In the genomic region with DNA sequence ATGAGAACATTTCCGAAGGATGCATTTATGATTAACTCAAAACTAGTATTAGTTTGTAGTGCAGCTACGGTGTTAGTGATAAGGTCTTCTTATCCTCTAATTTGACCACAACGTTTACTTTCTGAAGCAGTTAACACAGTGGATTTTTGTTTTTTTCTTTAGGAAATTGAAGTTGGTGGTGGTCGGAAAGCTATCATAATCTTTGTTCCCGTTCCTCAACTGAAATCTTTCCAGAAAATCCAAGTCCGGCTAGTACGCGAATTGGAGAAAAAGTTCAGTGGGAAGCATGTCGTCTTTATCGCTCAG, we compare ENCODE assay signal across 8 cellular contexts. TPM values are rescaled to one million over a fixed set of nuclear protein-coding genes. Genes with fewer than 3 reads are reported as not detected.
DNase-seq lines count a peak whose midpoint lies in the region; ATAC-seq, FAIRE-seq and TF ChIP-seq lines count a peak whose summit lies in the region.
"Not testable (repeated sequence)": the region's sequence is repeated elsewhere in the genome, so short reads cannot be mapped to it uniquely, and the experiment has no call there.

No MANE protein-coding gene starts in this region.

- TF ChIP-seq RAD21 in GM12878 (IDR thresholded peaks at IDR 0.05; ENCODE audit: insufficient read depth, low read depth, low read length); liver (IDR thresholded peaks at IDR 0.05): not testable (repeated sequence)

- not testable (repeated sequence) for ATAC-seq in CD4-positive, alpha-beta T cell (ENCODE audit: poor library complexity); WTC11; GM12878

- peak overlapping the region; percentile 89 for H3K4me3 Mint-ChIP-seq in CD4-positive, alpha-beta T cell
- H3K4me3 Mint-ChIP-seq in WTC11 (peak overlapping the region; percentile 98), osteocyte (ENCODE audit: unreplicated experiment) (peak overlapping the region; percentile 95)

- POLR2A ChIA-PET in CD4-positive, alpha-beta T cell (lab: Charles Lee), result interaction anchor here (0.7 to 4.5 kb wide), 6 partner anchors 19 to 200 kb away, joined by 3 to 54 read pairs (median 8); a partner anchor contains a TSS
- POLR2A ChIA-PET in WTC11 (lab: Charles Lee), result interaction anchor here (0.8 to 1.7 kb wide), 2 partner anchors 14 to 18 kb away, joined by 3 to 8 read pairs; a partner anchor contains a TSS
- POLR2A ChIA-PET in GM12878 (lab: Charles Lee), result interaction anchor here (0.6 to 3.3 kb wide), 5 partner anchors 11 to 200 kb away, joined by 3 to 24 read pairs (median 3); a partner anchor contains a TSS

- peaks cover 63% of the 10 kb centered on the region for H3K36me3 Mint-ChIP-seq in CD4-positive, alpha-beta T cell (ENCODE audit: low read depth)
- H3K36me3 Mint-ChIP-seq in WTC11, result peaks cover 57% of the 10 kb centered on the region
- peaks cover 49% of the 10 kb centered on the region for H3K36me3 Mint-ChIP-seq in osteocyte (ENCODE audit: unreplicated experiment)

- H3K4me1 ChIP-seq in GM12878 (ENCODE audit: control insufficient read depth, insufficient read depth, low read length); thymus (ENCODE audit: control insufficient read depth, insufficient read depth, low read length): not testable (repeated sequence)
- peaks cover 25 to 45% (median 32%) of the 10 kb centered on the region in 3 donors for H3K4me1 ChIP-seq in esophagus squamous epithelium
- H3K4me1 ChIP-seq in liver (ENCODE audit: control insufficient read depth in 4 of 4, insufficient read depth in 4 of 4, low read length in 3 of 4), result peaks cover 8 to 41% (median 36%) of the 10 kb centered on the region in 4 donors

- H2AFZ ChIP-seq in GM12878 (ENCODE audit: control insufficient read depth, low read depth, low read length), result not testable (repeated sequence)

- not testable (repeated sequence) for H3K9me3 Mint-ChIP-seq in CD4-positive, alpha-beta T cell; WTC11; osteocyte (ENCODE audit: unreplicated experiment)

- TF ChIP-seq CTCF in CD4-positive, alpha-beta T cell (IDR thresholded peaks at IDR 0.05); WTC11 (IDR thresholded peaks at IDR 0.05); GM12878 (IDR thresholded peaks at IDR 0.05 in 2 of 3, conservative IDR thresholded peaks at IDR 0.05 in 1 of 3; ENCODE audit: control insufficient read depth in 2 of 3, extremely low read depth in 1 of 3, insufficient read depth in 1 of 3, low read depth in 3 of 3, low read length in 3 of 3); esophagus squamous epithelium (IDR thresholded peaks at IDR 0.05); liver (IDR thresholded peaks at IDR 0.05; ENCODE audit: low read depth, low read length, missing input control); osteocyte (IDR thresholded peaks at IDR 0.05): not testable (repeated sequence)

- H3K4me3 ChIP-seq in GM12878, result peak overlapping the region; percentile 92
- H3K4me3 ChIP-seq in esophagus squamous epithelium, result peak overlapping the region; percentile 69 to 94 (median 84)
- peak overlapping the region; percentile 84 to 91 (median 85) for H3K4me3 ChIP-seq in liver (ENCODE audit: low read depth in 1 of 3, low read length in 3 of 3)
- peak overlapping the region; percentile 70 for H3K4me3 ChIP-seq in thymus (ENCODE audit: low read length)

- H3K4me1 Mint-ChIP-seq in CD4-positive, alpha-beta T cell (ENCODE audit: low read depth), result peaks cover 46% of the 10 kb centered on the region
- H3K4me1 Mint-ChIP-seq in WTC11 (peaks cover 32% of the 10 kb centered on the region), osteocyte (ENCODE audit: unreplicated experiment) (peaks cover 45% of the 10 kb centered on the region)

- peaks cover 59% of the 10 kb centered on the region for H3K79me2 ChIP-seq in GM12878 (ENCODE audit: control insufficient read depth, insufficient read depth, low read length)

- 54% methylated on average over 10 of the region's 10 CpGs for WGBS in GM12878 (ENCODE audit: insufficient coverage, insufficient replicate concordance, low lambda C conversion rate, missing lambda C conversion rate)
- 59 to 61% methylated on average over 10 of the region's 10 CpGs for WGBS in esophagus squamous epithelium, 2 donors
- WGBS in liver, result 61% methylated on average over 10 of the region's 10 CpGs
- WGBS in thymus, result 89% methylated on average over 10 of the region's 10 CpGs

- TF ChIP-seq POLR2A in GM12878 (IDR thresholded peaks at IDR 0.05; ENCODE audit: low read depth, low read length); esophagus squamous epithelium (IDR thresholded peaks at IDR 0.05): not testable (repeated sequence)

- peak overlapping the region; percentile 93 for H3K27ac Mint-ChIP-seq in CD4-positive, alpha-beta T cell
- H3K27ac Mint-ChIP-seq in WTC11, result peak overlapping the region; percentile 97
- peak overlapping the region; percentile 92 for H3K27ac Mint-ChIP-seq in osteocyte (ENCODE audit: unreplicated experiment)

- in situ Hi-C loops in GM12878 (cut with MboI), result not testable (repeated sequence)

- SMC1A ChIA-PET in GM12878 (lab: Charles Lee; ENCODE audit: uncharacterized antibody, unreplicated experiment), result interaction anchor here (0.9 to 4.6 kb wide), 3 partner anchors 11 to 1768 kb away, joined by 3 to 35 read pairs (median 3); a partner anchor contains a TSS

- peak overlapping the region; percentile 80 for H3K4me2 ChIP-seq in GM12878 (ENCODE audit: control insufficient read depth, insufficient read depth)

- not testable (repeated sequence) for H3K27me3 Mint-ChIP-seq in CD4-positive, alpha-beta T cell; WTC11 (ENCODE audit: low read depth); osteocyte (ENCODE audit: unreplicated experiment)

- H3K27me3 ChIP-seq in CD4-positive, alpha-beta T cell (ENCODE audit: control insufficient read depth, insufficient read depth, low read length); GM12878 (replicated peaks in 1 of 2; ENCODE audit: control insufficient read depth in 2 of 2, insufficient read depth in 2 of 2, low read length in 1 of 2); esophagus squamous epithelium; liver (ENCODE audit: control insufficient read depth in 4 of 4, insufficient read depth in 4 of 4, low read length in 3 of 4); thymus (ENCODE audit: control insufficient read depth, insufficient read depth): not testable (repeated sequence)

- peak overlapping the region; percentile 76 for H3K27ac ChIP-seq in CD4-positive, alpha-beta T cell (ENCODE audit: low read depth, low read length)
- peak overlapping the region; percentile 77 for H3K27ac ChIP-seq in KOPT-K1 (ENCODE audit: low read depth, low read length, poor library complexity, severe bottlenecking)
- peak overlapping the region; percentile 75 for H3K27ac ChIP-seq in GM12878 (ENCODE audit: control insufficient read depth, insufficient read depth)
- peak overlapping the region; percentile 89 to 96 (median 94) for H3K27ac ChIP-seq in esophagus squamous epithelium
- H3K27ac ChIP-seq in liver (ENCODE audit: low read depth in 1 of 2, low read length in 2 of 2), result peak overlapping the region; percentile 69 to 83
- not testable (repeated sequence) for H3K27ac ChIP-seq in thymus (ENCODE audit: low read depth)

- intact Hi-C loops in CD4-positive, alpha-beta T cell (cut with DNase I, micrococcal nuclease), result loop anchor here (5.0 to 10.0 kb wide), 4 partner anchors 76 to 964 kb away; a partner anchor contains a TSS
- intact Hi-C loops in GM12878 (cut with micrococcal nuclease; ENCODE audit: unreplicated experiment), result loop anchor here (5.0 kb wide), 2 partner anchors 59 to 199 kb away; a partner anchor contains a TSS
- intact Hi-C loops in esophagus squamous epithelium (cut with DNase I), result not testable (repeated sequence)

- TF ChIP-seq EP300 in GM12878 (IDR thresholded peaks at IDR 0.05; ENCODE audit: borderline replicate concordance in 1 of 2, control insufficient read depth in 1 of 2, low read depth in 2 of 2, low read length in 2 of 2), result not testable (repeated sequence)

- not testable (repeated sequence) for FAIRE-seq in GM12878 (lab: Jason Lieb, UNC)

- H3K9ac ChIP-seq in GM12878 (ENCODE audit: control insufficient read depth, insufficient read depth, low read length), result peak overlapping the region; percentile 88
- peak overlapping the region; percentile 85 to 96 for H3K9ac ChIP-seq in liver (ENCODE audit: low read depth in 1 of 2, low read length in 2 of 2)

- RAD21 ChIA-PET in GM12878 (lab: Charles Lee; ENCODE audit: unreplicated experiment), result interaction anchor here (0.6 to 1.6 kb wide), 7 partner anchors 18 to 58 kb away, joined by 3 to 14 read pairs (median 3); a partner anchor contains a TSS

- BruUV-seq in GM12878 (replicated peaks; lab: Mats Ljungman, UMichigan), result not testable (repeated sequence)

- peaks cover 54% of the 10 kb centered on the region for H3K36me3 ChIP-seq in KOPT-K1 (ENCODE audit: insufficient read depth, low read length)
- H3K36me3 ChIP-seq in GM12878 (ENCODE audit: control insufficient read depth in 2 of 2, insufficient read depth in 2 of 2, low read length in 1 of 2), result peaks cover 7 to 38% of the 10 kb centered on the region in 2 experiments
- H3K36me3 ChIP-seq in esophagus squamous epithelium, result peaks cover 15 to 50% (median 23%) of the 10 kb centered on the region in 3 donors
- H3K36me3 ChIP-seq in liver (ENCODE audit: control insufficient read depth in 4 of 4, insufficient read depth in 3 of 4, low read depth in 1 of 4, low read length in 3 of 4), result peaks cover 5 to 46% (median 37%) of the 10 kb centered on the region in 4 donors
- H3K36me3 ChIP-seq in thymus (ENCODE audit: control insufficient read depth, insufficient read depth), result peaks cover 27% of the 10 kb centered on the region

- CTCF ChIA-PET in CD4-positive, alpha-beta T cell (lab: Charles Lee); WTC11 (lab: Charles Lee): not testable (repeated sequence)
- CTCF ChIA-PET in GM12878 (lab: Yijun Ruan, JAX), result interaction anchor here (1.2 kb wide), 1 partner anchor 18 kb away, joined by 3 read pairs; a partner anchor contains a TSS

- DNase-seq in CD4-positive, alpha-beta T cell; WTC11 (ENCODE audit: low spot score); GM12878 (ENCODE audit: low read depth, low spot score); esophagus squamous epithelium (lab: John Stamatoyannopoulos, UW); osteocyte (ENCODE audit: extremely low spot score, unreplicated experiment): not testable (repeated sequence)

- not testable (repeated sequence) for H3K9me3 ChIP-seq in CD4-positive, alpha-beta T cell (ENCODE audit: control insufficient read depth, low read length); KOPT-K1 (ENCODE audit: insufficient read depth, low read length, poor library complexity, severe bottlenecking); GM12878 (replicated peaks; ENCODE audit: control insufficient read depth, insufficient read depth, low read length); esophagus squamous epithelium; liver (ENCODE audit: control insufficient read depth in 4 of 4, low read length in 3 of 4); thymus (ENCODE audit: control insufficient read depth)

- H4K20me1 ChIP-seq in GM12878 (ENCODE audit: control insufficient read depth, insufficient read depth), result peaks cover 13% of the 10 kb centered on the region

RNA-seq across cellular contexts. Expression of a gene that starts 1.2 kb away (rescaled TPM):
- 1,000 to 10,000 TPM; 2,016 to 2,098 TPM for total RNA-seq in CD4-positive, alpha-beta T cell
- total RNA-seq in WTC11 (2021), result 1,629 to 1,800 TPM (median 1,725 TPM) in 3 replicates
- 297 and 312 TPM in 2 replicates for total RNA-seq in GM12878 (2013; cell fraction: nucleolus; rRNA removed)
- total RNA-seq in GM12878 (2014; rRNA removed), result 2,842 and 3,098 TPM in 2 replicates
- 4,662 and 4,681 TPM in 2 replicates for total RNA-seq in GM12878 (2014; rRNA removed; fragmentation: Illumina TruSeq; extraction: Trizol)
- 2,368 and 2,463 TPM in 2 replicates for total RNA-seq in GM12878 (2021)
- 1,818 TPM for polyA plus RNA-seq in GM12878 (2011; ENCODE audit: low read depth)
- 2,490 and 2,717 TPM in 2 replicates for polyA plus RNA-seq in GM12878 (2011; rRNA removed)
- polyA plus RNA-seq in GM12878 (2011; cell fraction: cytosol; rRNA removed), result 1,447 and 1,733 TPM in 2 replicates
- polyA plus RNA-seq in GM12878 (2011; cell fraction: nucleus; rRNA removed), result 743 and 958 TPM in 2 replicates
- 2,414 and 2,708 TPM in 2 replicates for polyA plus RNA-seq in GM12878 (2012)
- 3,268 and 3,336 TPM in 2 replicates for polyA plus RNA-seq in GM12878 (2014; fragmentation: Illumina TruSeq; extraction: Trizol)
- 1,000 to 10,000 TPM; 3,009 to 3,046 TPM for polyA plus RNA-seq in GM12878 (2014; fragmentation: Nextera tagmentation; extraction: Ambion mirVana)
- polyA plus RNA-seq in GM12878 (2014; rRNA removed), result 2,698 and 2,951 TPM in 2 replicates
- polyA plus RNA-seq in GM12878 (2016; fragmentation: Nextera tagmentation; extraction: Ambion mirVana), result 1,000 to 10,000 TPM; 1,197 to 1,434 TPM
- 248 and 406 TPM in 2 replicates for polyA minus RNA-seq in GM12878 (2011; rRNA and poly(A)+ RNA removed)
- 310 and 334 TPM in 2 replicates for polyA minus RNA-seq in GM12878 (2011; cell fraction: cytosol; rRNA and poly(A)+ RNA removed)
- 79.9 and 108 TPM in 2 replicates for polyA minus RNA-seq in GM12878 (2011; cell fraction: nucleus; rRNA and poly(A)+ RNA removed)
- 1,000 to 10,000 TPM; 1,342 to 4,027 (median 3,705) TPM for total RNA-seq in esophagus squamous epithelium
- 100 to 1,000 TPM; 523 to 852 TPM for total RNA-seq in liver
- 100 to 1,000 TPM; 315 to 610 TPM for polyA plus RNA-seq in liver
- total RNA-seq in osteocyte, result 1,082 and 1,101 TPM in 2 replicates
- 4,140 TPM for polyA plus RNA-seq in thymus

RNA-seq across cellular contexts. Expression of a gene that starts 18.1 kb away (rescaled TPM):
- 10 to 100 TPM; 31.5 to 31.9 TPM for total RNA-seq in CD4-positive, alpha-beta T cell
- total RNA-seq in WTC11 (2021) (34.0 to 44.4 TPM (median 38.7 TPM) in 3 replicates), GM12878 (2014; rRNA removed) (27.9 and 30.2 TPM in 2 replicates), GM12878 (2014; rRNA removed; fragmentation: Illumina TruSeq; extraction: Trizol) (27.1 and 30.5 TPM in 2 replicates), GM12878 (2021) (30.5 and 34.9 TPM in 2 replicates), esophagus squamous epithelium (10 to 100 TPM; 12.1 to 21.2 (median 19.0) TPM), liver (10 to 100 TPM; 10.2 to 18.7 TPM), osteocyte (24.6 and 25.5 TPM in 2 replicates)
- 16.2 and 18.7 TPM in 2 replicates for total RNA-seq in GM12878 (2013; cell fraction: nucleolus; rRNA removed)
- 15.5 TPM for polyA plus RNA-seq in GM12878 (2011; ENCODE audit: low read depth)
- polyA plus RNA-seq in GM12878 (2011; rRNA removed) (18.1 and 18.2 TPM in 2 replicates), GM12878 (2014; fragmentation: Illumina TruSeq; extraction: Trizol) (15.3 and 24.0 TPM in 2 replicates), GM12878 (2014; fragmentation: Nextera tagmentation; extraction: Ambion mirVana) (10 to 100 TPM; 24.6 to 25.7 TPM), GM12878 (2014; rRNA removed) (28.5 and 32.8 TPM in 2 replicates), GM12878 (2016; fragmentation: Nextera tagmentation; extraction: Ambion mirVana) (10 to 100 TPM; 67.5 to 68.5 TPM), liver (10 to 100 TPM; 12.0 to 13.8 TPM), thymus (12.4 TPM)
- polyA plus RNA-seq in GM12878 (2011; cell fraction: cytosol; rRNA removed), result 12.8 and 15.1 TPM in 2 replicates
- 11.9 and 18.3 TPM in 2 replicates for polyA plus RNA-seq in GM12878 (2011; cell fraction: nucleus; rRNA removed)
- polyA plus RNA-seq in GM12878 (2012), result 15.0 and 20.5 TPM in 2 replicates
- polyA minus RNA-seq in GM12878 (2011; rRNA and poly(A)+ RNA removed), result 5.3 and 6.2 TPM in 2 replicates
- polyA minus RNA-seq in GM12878 (2011; cell fraction: cytosol; rRNA and poly(A)+ RNA removed), result 4.8 and 6.2 TPM in 2 replicates
- 6.5 and 11.4 TPM in 2 replicates for polyA minus RNA-seq in GM12878 (2011; cell fraction: nucleus; rRNA and poly(A)+ RNA removed)

RNA-seq across cellular contexts. Expression of a gene that starts 18.6 kb away (rescaled TPM):
- total RNA-seq in CD4-positive, alpha-beta T cell, result under 1 TPM in 1 of 2 experiments, not detected in 1; 0.47 TPM
- total RNA-seq in WTC11 (2021) (0.69 to 1.3 TPM (median 0.87 TPM) in 3 replicates), GM12878 (2014; rRNA removed) (0.11 TPM in 1 of 2 replicates, not detected in the other), GM12878 (2014; rRNA removed; fragmentation: Illumina TruSeq; extraction: Trizol) (0.09 and 0.18 TPM in 2 replicates), GM12878 (2021) (0.66 and 0.74 TPM in 2 replicates), esophagus squamous epithelium (1 to 10 TPM in 2 of 4 donors, under 1 TPM in 1, not detected in 1; 0.56 to 2.3 (median 1.0) TPM), liver (10 to 100 TPM; 31.0 to 62.7 TPM), osteocyte (not detected in 2 replicates)
- 5.3 and 5.9 TPM in 2 replicates for total RNA-seq in GM12878 (2013; cell fraction: nucleolus; rRNA removed)
- 0.39 TPM for polyA plus RNA-seq in GM12878 (2011; ENCODE audit: low read depth)
- polyA plus RNA-seq in GM12878 (2011; rRNA removed) (0.30 and 0.34 TPM in 2 replicates), GM12878 (2014; fragmentation: Illumina TruSeq; extraction: Trizol) (not detected in 2 replicates), GM12878 (2014; fragmentation: Nextera tagmentation; extraction: Ambion mirVana) (not detected), GM12878 (2014; rRNA removed) (0.08 and 0.13 TPM in 2 replicates), GM12878 (2016; fragmentation: Nextera tagmentation; extraction: Ambion mirVana) (under 1 TPM in 1 of 2 experiments, not detected in 1; 0.16 TPM), liver (100 to 1,000 TPM in 1 of 2 donors, 10 to 100 TPM in 1; 79.1 to 100 TPM), thymus (9.2 TPM)
- 0.38 and 0.39 TPM in 2 replicates for polyA plus RNA-seq in GM12878 (2011; cell fraction: cytosol; rRNA removed)
- 1.9 and 2.0 TPM in 2 replicates for polyA plus RNA-seq in GM12878 (2011; cell fraction: nucleus; rRNA removed)
- 0.60 and 0.77 TPM in 2 replicates for polyA plus RNA-seq in GM12878 (2012)
- polyA minus RNA-seq in GM12878 (2011; rRNA and poly(A)+ RNA removed), result 0.22 and 0.36 TPM in 2 replicates
- polyA minus RNA-seq in GM12878 (2011; cell fraction: cytosol; rRNA and poly(A)+ RNA removed), result not detected in 2 replicates
- polyA minus RNA-seq in GM12878 (2011; cell fraction: nucleus; rRNA and poly(A)+ RNA removed), result 0.36 and 1.6 TPM in 2 replicates

RNA-seq across cellular contexts. Expression of a gene that starts 56.9 kb away (rescaled TPM):
- 10 to 100 TPM; 28.4 to 30.2 TPM for total RNA-seq in CD4-positive, alpha-beta T cell
- total RNA-seq in WTC11 (2021) (20.1 to 21.4 TPM (median 20.1 TPM) in 3 replicates), GM12878 (2014; rRNA removed) (15.9 and 19.3 TPM in 2 replicates), GM12878 (2014; rRNA removed; fragmentation: Illumina TruSeq; extraction: Trizol) (15.0 and 15.6 TPM in 2 replicates), GM12878 (2021) (17.5 and 20.6 TPM in 2 replicates), esophagus squamous epithelium (10 to 100 TPM; 33.3 to 73.6 (median 54.9) TPM), liver (100 to 1,000 TPM in 1 of 2 donors, 10 to 100 TPM in 1; 56.2 to 154 TPM), osteocyte (48.5 and 54.0 TPM in 2 replicates)
- total RNA-seq in GM12878 (2013; cell fraction: nucleolus; rRNA removed), result 3.7 and 4.0 TPM in 2 replicates
- polyA plus RNA-seq in GM12878 (2011; ENCODE audit: low read depth), result 7.0 TPM
- polyA plus RNA-seq in GM12878 (2011; rRNA removed) (18.4 and 20.0 TPM in 2 replicates), GM12878 (2014; fragmentation: Illumina TruSeq; extraction: Trizol) (16.1 and 19.8 TPM in 2 replicates), GM12878 (2014; fragmentation: Nextera tagmentation; extraction: Ambion mirVana) (10 to 100 TPM in 1 of 2 experiments, 1 to 10 TPM in 1; 4.4 to 12.4 TPM), GM12878 (2014; rRNA removed) (16.9 and 17.0 TPM in 2 replicates), GM12878 (2016; fragmentation: Nextera tagmentation; extraction: Ambion mirVana) (10 to 100 TPM; 74.4 to 78.7 TPM), liver (100 to 1,000 TPM; 163 to 660 TPM), thymus (50.0 TPM)
- 16.3 and 19.4 TPM in 2 replicates for polyA plus RNA-seq in GM12878 (2011; cell fraction: cytosol; rRNA removed)
- polyA plus RNA-seq in GM12878 (2011; cell fraction: nucleus; rRNA removed), result 13.3 and 14.5 TPM in 2 replicates
- polyA plus RNA-seq in GM12878 (2012), result 12.1 and 12.4 TPM in 2 replicates
- polyA minus RNA-seq in GM12878 (2011; rRNA and poly(A)+ RNA removed), result 9.1 TPM in 2 replicates
- 4.1 and 4.9 TPM in 2 replicates for polyA minus RNA-seq in GM12878 (2011; cell fraction: cytosol; rRNA and poly(A)+ RNA removed)
- polyA minus RNA-seq in GM12878 (2011; cell fraction: nucleus; rRNA and poly(A)+ RNA removed), result 2.1 and 5.4 TPM in 2 replicates

Comparison
In these comparisons a context has a peak if more than half of its experiments do, and no peak if none do; other contexts are left out.
1. RNA of a gene that starts 18.6 kb away (total RNA-seq): 31.0 to 62.7 TPM in liver; 0.69 to 1.3 TPM in WTC11, 0.56 to 2.3 TPM in esophagus squamous epithelium, 0.47 TPM in CD4-positive, alpha-beta T cell, 0.09 to 5.9 TPM in GM12878 and not detected in osteocyte; every median in the first group is over 4 times any median in the second.
2. Peak in every context shown above with its lines, with median percentiles within 50 percentile points of each other: H3K27ac Mint-ChIP-seq, H3K4me3 Mint-ChIP-seq and H3K4me3 ChIP-seq.